ENCODE assay signal across 10 cellular contexts in the genomic region with DNA sequence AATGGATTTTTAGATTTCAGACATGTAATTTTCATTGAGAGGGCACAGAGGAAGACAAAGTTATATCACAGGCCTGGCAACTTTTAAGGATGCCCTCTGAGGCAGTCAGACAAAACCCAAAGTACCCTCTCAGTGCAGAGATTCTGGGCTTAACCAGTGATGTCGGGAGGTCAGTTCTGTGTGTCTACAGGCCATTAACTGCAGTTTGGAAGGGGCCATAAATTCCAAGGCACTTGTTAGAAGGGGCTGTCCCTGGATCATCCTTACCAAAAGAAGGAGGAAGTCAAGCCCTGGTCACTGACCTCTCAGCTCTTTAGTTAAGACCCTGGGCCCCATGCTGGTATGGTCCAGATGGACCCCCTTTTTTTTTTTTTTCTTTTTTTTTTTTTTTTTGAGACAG.
DNase-seq lines count a peak whose midpoint lies in the region; ATAC-seq, FAIRE-seq and TF ChIP-seq lines count a peak whose summit lies in the region.
"Had no signal": no experiment of that assay in that cellular context is flagged by ENCODE, and none has a peak within 500 bp of the region (broad histone marks: within the 10 kb centered on the region; RNA-seq: fewer than 3 reads in every experiment).

No MANE protein-coding gene starts in this region.

- no peak overlapping the region for H3K4me3 ChIP-seq in A549
- no peak overlapping the region for H3K4me3 ChIP-seq in PC-9
- H3K4me3 ChIP-seq in dorsolateral prefrontal cortex: no peak overlapping the region

- H3K4me2 ChIP-seq in A549 (peak overlapping the region; percentile 63), PC-9 (peak overlapping the region; percentile 70)

- peaks cover 28% of the 10 kb centered on the region for H3K79me2 ChIP-seq in PC-9 (ENCODE audit: low read depth)

- H2AFZ ChIP-seq in PC-9: no peak overlapping the region

- H3K36me3 ChIP-seq in PC-9 (ENCODE audit: low read depth): no peaks in the 10 kb centered on the region

- H3F3A ChIP-seq in PC-9 (ENCODE audit: insufficient read depth, low read depth): peaks cover 60% of the 10 kb centered on the region

- no peak for TF ChIP-seq CTCF in A549 (IDR thresholded peaks at IDR 0.05)
- TF ChIP-seq CTCF in PC-9 (conservative IDR thresholded peaks at IDR 0.05): no peak
- TF ChIP-seq CTCF in dorsolateral prefrontal cortex (IDR thresholded peaks at IDR 0.05 in 54 of 56, conservative IDR thresholded peaks at IDR 0.05 in 2 of 56; ENCODE audit: low read depth in 1 of 56, partially characterized antibody in 56 of 56): no peak
- TF ChIP-seq CTCF in nephron progenitor cell (IDR thresholded peaks at IDR 0.05): no peak

- H3K27me3 ChIP-seq in PC-9 (ENCODE audit: insufficient read depth, low read depth): no peaks in the 10 kb centered on the region
- no peaks in the 10 kb centered on the region for H3K27me3 ChIP-seq in dorsolateral prefrontal cortex

- TF ChIP-seq RAD21 in A549 (conservative IDR thresholded peaks at IDR 0.05 in 1 of 2, IDR thresholded peaks at IDR 0.05 in 1 of 2): no peak

- H3K36me3 Mint-ChIP-seq in nephron progenitor cell (ENCODE audit: low read depth): peaks cover 28% of the 10 kb centered on the region

- H3K9me2 ChIP-seq in PC-9 (ENCODE audit: insufficient read depth): no peaks in the 10 kb centered on the region

- FAIRE-seq in A549 (lab: Jason Lieb, UNC) (no peak), GM12892 (lab: Jason Lieb, UNC) (no peak)

- intact Hi-C loops in PC-9 (cut with micrococcal nuclease; ENCODE audit: unreplicated experiment): loop anchor here (5.0 kb wide), 1 partner anchor 201 kb away; the partner anchor contains the start of gene MLPH
- intact Hi-C loops in dorsolateral prefrontal cortex (cut with DNase I): no loop called here

- 59% methylated on average over 1 of the region's 1 CpG for WGBS in A549 (ENCODE audit: missing lambda C conversion rate)

- no peaks in the 10 kb centered on the region for H4K20me1 ChIP-seq in PC-9 (ENCODE audit: insufficient read depth)

- H3K4me1 Mint-ChIP-seq in nephron progenitor cell: peaks cover 63% of the 10 kb centered on the region

- no peak for DNase-seq in A549 (ENCODE audit: low read depth in 1 of 2, low spot score in 1 of 2)
- DNase-seq in PC-9: no peak
- no peak for DNase-seq in dorsolateral prefrontal cortex
- no peak for DNase-seq in nephron progenitor cell
- no peak for DNase-seq in GM12892 (ENCODE audit: insufficient read length)
- no peak for DNase-seq in stimulated activated naive CD4-positive, alpha-beta T cell (lab: John Stamatoyannopoulos, UW)
- DNase-seq in central memory CD4-positive, alpha-beta T cell: no peak
- DNase-seq: SHP77 treated with DMSO at 0.1 percent for 48 hours had no signal

- H3K27ac Mint-ChIP-seq in nephron progenitor cell: peak overlapping the region; percentile 85
- H3K27ac Mint-ChIP-seq: progenitor cell of endocrine pancreas had no signal

- TF ChIP-seq POLR2A in A549 (IDR thresholded peaks at IDR 0.05; ENCODE audit: low read length) (no peak), GM12892 (IDR thresholded peaks at IDR 0.05; ENCODE audit: low read depth, low read length) (no peak)

- ATAC-seq in A549 (no peak), HG02642 (IDR thresholded peaks at IDR 0.05; ENCODE audit: poor library complexity, unreplicated experiment) (no peak)

- H3K27ac ChIP-seq in A549 (peak overlapping the region; percentile 48 to 77), PC-9 (peak overlapping the region; percentile 67), dorsolateral prefrontal cortex (peak overlapping the region in 36 of 59 donors; percentile 2 to 92 (median 52))

- POLR2A ChIA-PET in A549 (lab: Yijun Ruan, JAX): interaction anchor here (0.7 to 1.5 kb wide), 2 partner anchors 18 to 156 kb away, joined by 3 read pairs; no protein-coding TSS in a partner anchor
- POLR2A ChIA-PET in PC-9 (lab: Charles Lee; ENCODE audit: unreplicated experiment): interaction anchor here (0.8 kb wide), 2 partner anchors 13 to 71 kb away, joined by 3 to 7 read pairs; no protein-coding TSS in a partner anchor

- H3K27me3 Mint-ChIP-seq in nephron progenitor cell (ENCODE audit: low read depth, poor library complexity): peaks cover 16% of the 10 kb centered on the region

- peaks cover 9% of the 10 kb centered on the region for H3K9me3 Mint-ChIP-seq in nephron progenitor cell

- no peak for TF ChIP-seq EP300 in A549 (IDR thresholded peaks at IDR 0.05)

- CTCF ChIA-PET in A549 (lab: Yijun Ruan, JAX): interaction anchor here (0.6 to 6.0 kb wide), 5 partner anchors 9 to 342 kb away, joined by 3 to 63 read pairs (median 4); no protein-coding TSS in a partner anchor
- CTCF ChIA-PET in PC-9 (lab: Charles Lee): interaction anchor here (0.6 to 2.6 kb wide), 6 partner anchors 24 to 298 kb away, joined by 3 to 12 read pairs (median 6); no protein-coding TSS in a partner anchor

- no peak overlapping the region for H3K4me3 Mint-ChIP-seq in nephron progenitor cell

- H3K9me3 ChIP-seq in A549 (no peaks in the 10 kb centered on the region), PC-9 (ENCODE audit: insufficient read depth, low read depth) (no peaks in the 10 kb centered on the region)

- BruUV-seq in PC-9 (replicated peaks; lab: Mats Ljungman, UMichigan): no TSS peak

- H3K4me1 ChIP-seq in A549 (peaks cover 28% of the 10 kb centered on the region), PC-9 (replicated peaks; ENCODE audit: insufficient read depth) (peaks cover 52% of the 10 kb centered on the region)

TF ChIP-seq in A549, 52 proteins besides CTCF, POLR2A, EP300 and RAD21:
- TF ChIP-seq RCOR1 (IDR thresholded peaks at IDR 0.05; ENCODE audit: low read depth, low read length) (no peak), KDM1A (IDR thresholded peaks at IDR 0.05; ENCODE audit: low read depth) (no peak), NPAS2 (CRISPR knock-in tag; IDR thresholded peaks at IDR 0.05; ENCODE audit: borderline replicate concordance) (no peak), POLR2AphosphoS2 (conservative IDR thresholded peaks at IDR 0.05; ENCODE audit: low read length) (no peak), MAZ (IDR thresholded peaks at IDR 0.05; ENCODE audit: borderline replicate concordance, low read depth, low read length) (no peak), ZSCAN20 (CRISPR knock-in tag; IDR thresholded peaks at IDR 0.05) (no peak), EHF (CRISPR knock-in tag; IDR thresholded peaks at IDR 0.05) (no peak), BHLHE40 (IDR thresholded peaks at IDR 0.05; ENCODE audit: low read depth, low read length) (no peak), KDM5A (IDR thresholded peaks at IDR 0.05) (no peak), CHD4 (IDR thresholded peaks at IDR 0.05; ENCODE audit: borderline replicate concordance) (no peak), HDAC2 (IDR thresholded peaks at IDR 0.05) (no peak)
